13 cellular contexts compared by ENCODE assay signal in the genomic region with DNA sequence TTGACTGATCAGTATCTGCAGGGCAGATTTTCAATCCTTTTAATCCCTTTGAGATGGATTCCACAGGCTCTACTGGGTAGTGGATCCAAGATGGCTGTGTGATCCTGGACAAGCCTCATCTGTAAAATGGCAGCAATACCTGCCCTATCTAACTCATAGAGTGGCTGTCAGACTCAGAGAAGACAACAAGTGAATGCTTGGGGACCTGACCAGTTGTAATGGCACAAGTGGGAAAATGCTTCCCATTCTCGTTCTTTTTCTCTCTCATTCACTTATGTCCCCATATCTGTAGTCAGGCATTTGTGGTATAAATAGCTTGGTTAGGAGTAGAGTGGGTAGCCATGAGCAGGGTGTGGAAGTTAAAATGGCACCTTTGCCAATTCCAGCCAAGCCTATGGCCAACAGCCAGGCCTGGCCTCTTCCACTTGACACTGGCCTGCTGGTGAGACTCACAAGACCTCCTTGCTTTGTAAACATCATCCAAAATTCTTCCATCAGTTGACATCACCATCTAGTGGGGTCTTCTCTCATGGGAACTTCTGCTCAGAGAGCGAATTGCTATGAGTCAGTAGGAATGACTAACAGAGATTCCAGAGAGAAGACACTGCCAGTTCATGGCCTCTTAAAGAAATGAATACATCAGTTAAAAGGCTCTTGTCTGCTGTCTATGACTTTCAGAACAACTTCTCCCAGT.
A peak's percentile ranks its signal among the peaks of the same experiment; 100 is the strongest.
DNase-seq lines count a peak whose midpoint lies in the region; ATAC-seq and TF ChIP-seq lines count a peak whose summit lies in the region.
"Had no signal": no experiment of that assay in that cellular context is flagged by ENCODE, and none has a peak within 500 bp of the region (broad histone marks: within the 10 kb centered on the region; RNA-seq: fewer than 3 reads in every experiment).

No MANE protein-coding gene starts in this region.

- WGBS in transverse colon (ENCODE audit: low coverage in 1 of 2), 2 donors = 69% methylated on average over 2 of the region's 2 CpGs; no CpG with 5 or more reads in 1 of the 2 donors

- H3K27ac ChIP-seq in breast epithelium = no peak overlapping the region
- H3K27ac ChIP-seq in epithelial cell of prostate = no peak overlapping the region
- H3K27ac ChIP-seq in transverse colon = no peak overlapping the region
- H3K27ac ChIP-seq: 22Rv1, hepatocyte had no signal

- H3K36me3 Mint-ChIP-seq in MCF 10A (ENCODE audit: insufficient read depth, unreplicated experiment) = no peaks in the 10 kb centered on the region
- H3K36me3 Mint-ChIP-seq: naive thymus-derived CD8-positive, alpha-beta T cell had no signal

- no peaks in the 10 kb centered on the region for H3K36me3 ChIP-seq in breast epithelium
- H3K36me3 ChIP-seq in transverse colon = no peaks in the 10 kb centered on the region

- no peak overlapping the region for H3K4me3 Mint-ChIP-seq in MCF 10A (ENCODE audit: unreplicated experiment)
- H3K4me3 Mint-ChIP-seq: naive thymus-derived CD8-positive, alpha-beta T cell had no signal

- no peak for TF ChIP-seq POLR2A in breast epithelium (IDR thresholded peaks at IDR 0.05)
- no peak for TF ChIP-seq POLR2A in transverse colon (IDR thresholded peaks at IDR 0.05)

- peaks cover 7% of the 10 kb centered on the region for H3K9me3 Mint-ChIP-seq in MCF 10A (ENCODE audit: unreplicated experiment)

- in situ Hi-C loops in transverse colon (cut with MboI; ENCODE audit: low pct_ligation_motif_present in 1 of 4, low pct_unique_long_range_greater_than_20kb in 1 of 4, low sequenced_read_pairs in 3 of 4) = no loop called here

- intact Hi-C loops in MCF 10A (cut with micrococcal nuclease) = no loop called here
- intact Hi-C loops in breast epithelium (cut with DNase I; ENCODE audit: low total_unique reads) = no loop called here
- intact Hi-C loops in transverse colon (cut with DNase I; ENCODE audit: low total_unique reads) = no loop called here

- ATAC-seq in HG03039 (IDR thresholded peaks at IDR 0.05; ENCODE audit: unreplicated experiment) (no peak), GM18873 (IDR thresholded peaks at IDR 0.05; ENCODE audit: low FRiP score, unreplicated experiment) (no peak), GM21737 (IDR thresholded peaks at IDR 0.05; ENCODE audit: unreplicated experiment) (no peak)
- ATAC-seq: naive thymus-derived CD8-positive, alpha-beta T cell had no signal

- H3K27ac Mint-ChIP-seq in MCF 10A (ENCODE audit: low read depth, unreplicated experiment) = no peak overlapping the region
- H3K27ac Mint-ChIP-seq: naive thymus-derived CD8-positive, alpha-beta T cell had no signal

- no TSS peak for BruUV-seq in MCF 10A (replicated peaks; lab: Mats Ljungman, UMichigan)

- no peaks in the 10 kb centered on the region for H3K4me1 Mint-ChIP-seq in MCF 10A (ENCODE audit: insufficient read depth, unreplicated experiment)
- H3K4me1 Mint-ChIP-seq: naive thymus-derived CD8-positive, alpha-beta T cell had no signal

- TF ChIP-seq EP300 in transverse colon (IDR thresholded peaks at IDR 0.05; ENCODE audit: low read depth) = no peak

- POLR2A ChIA-PET in MCF 10A (lab: Yijun Ruan, JAX) = no interaction called here

- DNase-seq in MCF 10A (ENCODE audit: unreplicated experiment) (peak; percentile 13), breast epithelium (ENCODE audit: low spot score in 2 of 2) (no peak), HT1080 (ENCODE audit: low read depth) (peak; percentile 96), epithelial cell of prostate (ENCODE audit: low read depth, low spot score) (peak; percentile 27), transverse colon (no peak)
- DNase-seq: central memory CD4-positive, alpha-beta T cell; naive thymus-derived CD8-positive, alpha-beta T cell; NCI-H2171 treated with DMSO at 0.1 percent for 48 hours had no signal

- no peaks in the 10 kb centered on the region for H3K27me3 ChIP-seq in breast epithelium
- no peaks in the 10 kb centered on the region for H3K27me3 ChIP-seq in transverse colon
- H3K27me3 ChIP-seq: hepatocyte had no signal

- H3K4me3 ChIP-seq in breast epithelium (no peak overlapping the region), transverse colon (no peak overlapping the region)
- H3K4me3 ChIP-seq: hepatocyte had no signal

- no peak for TF ChIP-seq CTCF in MCF 10A (IDR thresholded peaks at IDR 0.05; ENCODE audit: unreplicated experiment)
- no peak for TF ChIP-seq CTCF in breast epithelium (IDR thresholded peaks at IDR 0.05)
- TF ChIP-seq CTCF in transverse colon (IDR thresholded peaks at IDR 0.05) = no peak

- peaks cover 28% of the 10 kb centered on the region for H3K27me3 Mint-ChIP-seq in MCF 10A (ENCODE audit: insufficient read depth, unreplicated experiment)

- CTCF ChIA-PET in MCF 10A (lab: Yijun Ruan, JAX) = no interaction called here

- H3K4me1 ChIP-seq in breast epithelium (no peaks in the 10 kb centered on the region), transverse colon (no peaks in the 10 kb centered on the region)

- H3K9me3 ChIP-seq in breast epithelium (peaks cover 0 to 5% of the 10 kb centered on the region in 2 donors), transverse colon (no peaks in the 10 kb centered on the region)

Comparison
In these comparisons a context has a peak if more than half of its experiments do, and no peak if none do; other contexts are left out.
1. DNase-seq: peak in MCF 10A (single experiment), HT1080 (single experiment) and epithelial cell of prostate (single experiment); none in breast epithelium (0 of 2) and transverse colon (single experiment).